Comparison of ENCODE assay signal across 1 cellular context in genomic region chr18:32093106-32093511, GRCh38.
TF ChIP-seq lines count a peak whose summit lies in the region.

No MANE protein-coding gene starts in this region.

TF ChIP-seq in HepG2, 621 proteins besides CTCF, POLR2A, EP300 and RAD21 (continued from another document):
- TF ChIP-seq ARNTL (CRISPR knock-in tag; IDR thresholded peaks at IDR 0.05) (0 out of 2 replicates have a peak, but pooled peaks have one; percentile 2), RELA (CRISPR knock-in tag; IDR thresholded peaks at IDR 0.05) (no peak), RFX5 (IDR thresholded peaks at IDR 0.05; ENCODE audit: low read depth, low read length) (no peak), PHF8 (CRISPR knock-in tag; IDR thresholded peaks at IDR 0.05) (peak; percentile 6; the same call in 1 of the 2 replicates), ZNF746 (CRISPR knock-in tag; IDR thresholded peaks at IDR 0.05) (no peak), ATAD3A (CRISPR knock-in tag; IDR thresholded peaks at IDR 0.05) (no peak), SMYD3 (CRISPR knock-in tag; IDR thresholded peaks at IDR 0.05) (no peak), ZNF75D (CRISPR knock-in tag; IDR thresholded peaks at IDR 0.05; ENCODE audit: borderline replicate concordance) (0 out of 2 replicates have a peak, but pooled peaks have one; percentile 20), HOXA9 (CRISPR knock-in tag; IDR thresholded peaks at IDR 0.05; ENCODE audit: borderline replicate concordance) (0 out of 2 replicates have a peak, but pooled peaks have one; percentile 39), HNRNPK (IDR thresholded peaks at IDR 0.05; ENCODE audit: low read depth, low read length, poor library complexity, severe bottlenecking) (no peak), ZNF556 (CRISPR knock-in tag; IDR thresholded peaks at IDR 0.05; ENCODE audit: borderline replicate concordance) (no peak), SAFB2 (CRISPR knock-in tag; IDR thresholded peaks at IDR 0.05; ENCODE audit: borderline replicate concordance, low read depth) (no peak), PAF1 (CRISPR knock-in tag; IDR thresholded peaks at IDR 0.05) (no peak), ZNF253 (CRISPR knock-in tag; IDR thresholded peaks at IDR 0.05; ENCODE audit: borderline replicate concordance) (no peak), ZNF12 (CRISPR knock-in tag; IDR thresholded peaks at IDR 0.05) (no peak), RBFOX2 (IDR thresholded peaks at IDR 0.05; ENCODE audit: low read depth, low read length) (peak; percentile 9; the same call in 1 of the 2 replicates), LBX2 (CRISPR knock-in tag; IDR thresholded peaks at IDR 0.05; ENCODE audit: borderline replicate concordance) (0 out of 2 replicates have a peak, but pooled peaks have one; percentile 8), SALL2 (CRISPR knock-in tag; IDR thresholded peaks at IDR 0.05) (no peak), TEAD3 (CRISPR knock-in tag; optimal IDR thresholded peaks at IDR 0.05; ENCODE audit: borderline replicate concordance) (no peak), ZNF891 (CRISPR knock-in tag; IDR thresholded peaks at IDR 0.05) (0 out of 2 replicates have a peak, but pooled peaks have one; percentile 17), SP2 (CRISPR knock-in tag; IDR thresholded peaks at IDR 0.05) (no peak), ZNF446 (CRISPR knock-in tag; IDR thresholded peaks at IDR 0.05) (peak; percentile 8; the same call in 1 of the 2 replicates), ZSCAN5A (CRISPR knock-in tag; IDR thresholded peaks at IDR 0.05; ENCODE audit: borderline replicate concordance) (peak; percentile 9; the same call in 1 of the 2 replicates)
- TF ChIP-seq, protein P1, sequence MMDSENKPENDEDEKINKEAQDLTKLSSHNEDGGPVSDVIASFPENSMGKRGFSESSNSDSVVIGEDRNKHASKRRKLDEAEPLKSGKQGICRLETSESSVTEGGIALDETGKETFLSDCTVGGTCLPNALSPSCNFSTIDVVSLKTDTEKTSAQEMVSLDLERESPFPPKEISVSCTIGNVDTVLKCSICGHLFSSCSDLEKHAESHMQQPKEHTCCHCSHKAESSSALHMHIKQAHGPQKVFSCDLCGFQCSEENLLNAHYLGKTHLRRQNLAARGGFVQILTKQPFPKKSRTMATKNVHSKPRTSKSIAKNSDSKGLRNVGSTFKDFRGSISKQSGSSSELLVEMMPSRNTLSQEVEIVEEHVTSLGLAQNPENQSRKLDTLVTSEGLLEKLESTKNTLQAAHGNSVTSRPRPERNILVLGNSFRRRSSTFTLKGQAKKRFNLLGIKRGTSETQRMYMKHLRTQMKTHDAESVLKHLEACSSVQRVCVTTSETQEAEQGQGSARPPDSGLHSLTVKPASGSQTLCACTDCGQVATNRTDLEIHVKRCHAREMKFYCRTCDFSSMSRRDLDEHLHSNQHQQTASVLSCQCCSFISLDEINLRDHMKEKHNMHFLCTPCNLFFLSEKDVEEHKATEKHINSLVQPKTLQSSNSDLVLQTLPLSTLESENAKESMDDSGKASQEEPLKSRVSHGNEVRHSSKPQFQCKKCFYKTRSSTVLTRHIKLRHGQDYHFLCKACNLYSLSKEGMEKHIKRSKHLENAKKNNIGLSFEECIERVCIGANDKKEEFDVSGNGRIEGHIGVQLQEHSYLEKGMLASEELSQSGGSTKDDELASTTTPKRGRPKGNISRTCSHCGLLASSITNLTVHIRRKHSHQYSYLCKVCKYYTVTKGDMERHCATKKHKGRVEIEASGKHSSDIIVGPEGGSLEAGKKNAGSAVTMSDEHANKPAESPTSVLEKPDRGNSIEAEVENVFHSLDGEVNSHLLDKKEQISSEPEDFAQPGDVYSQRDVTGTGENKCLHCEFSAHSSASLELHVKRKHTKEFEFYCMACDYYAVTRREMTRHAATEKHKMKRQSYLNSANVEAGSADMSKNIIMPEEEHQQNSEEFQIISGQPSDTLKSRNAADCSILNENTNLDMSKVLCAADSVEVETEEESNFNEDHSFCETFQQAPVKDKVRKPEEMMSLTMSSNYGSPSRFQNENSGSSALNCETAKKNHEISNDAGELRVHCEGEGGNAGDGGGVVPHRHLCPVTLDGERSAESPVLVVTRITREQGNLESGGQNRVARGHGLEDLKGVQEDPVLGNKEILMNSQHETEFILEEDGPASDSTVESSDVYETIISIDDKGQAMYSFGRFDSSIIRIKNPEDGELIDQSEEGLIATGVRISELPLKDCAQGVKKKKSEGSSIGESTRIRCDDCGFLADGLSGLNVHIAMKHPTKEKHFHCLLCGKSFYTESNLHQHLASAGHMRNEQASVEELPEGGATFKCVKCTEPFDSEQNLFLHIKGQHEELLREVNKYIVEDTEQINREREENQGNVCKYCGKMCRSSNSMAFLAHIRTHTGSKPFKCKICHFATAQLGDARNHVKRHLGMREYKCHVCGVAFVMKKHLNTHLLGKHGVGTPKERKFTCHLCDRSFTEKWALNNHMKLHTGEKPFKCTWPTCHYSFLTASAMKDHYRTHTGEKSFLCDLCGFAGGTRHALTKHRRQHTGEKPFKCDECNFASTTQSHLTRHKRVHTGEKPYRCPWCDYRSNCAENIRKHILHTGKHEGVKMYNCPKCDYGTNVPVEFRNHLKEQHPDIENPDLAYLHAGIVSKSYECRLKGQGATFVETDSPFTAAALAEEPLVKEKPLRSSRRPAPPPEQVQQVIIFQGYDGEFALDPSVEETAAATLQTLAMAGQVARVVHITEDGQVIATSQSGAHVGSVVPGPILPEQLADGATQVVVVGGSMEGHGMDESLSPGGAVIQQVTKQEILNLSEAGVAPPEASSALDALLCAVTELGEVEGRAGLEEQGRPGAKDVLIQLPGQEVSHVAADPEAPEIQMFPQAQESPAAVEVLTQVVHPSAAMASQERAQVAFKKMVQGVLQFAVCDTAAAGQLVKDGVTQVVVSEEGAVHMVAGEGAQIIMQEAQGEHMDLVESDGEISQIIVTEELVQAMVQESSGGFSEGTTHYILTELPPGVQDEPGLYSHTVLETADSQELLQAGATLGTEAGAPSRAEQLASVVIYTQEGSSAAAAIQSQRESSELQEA (CRISPR knock-in tag; IDR thresholded peaks at IDR 0.05; ENCODE audit: not compliant biosample characterization), result no peak
- TF ChIP-seq, protein P2, sequence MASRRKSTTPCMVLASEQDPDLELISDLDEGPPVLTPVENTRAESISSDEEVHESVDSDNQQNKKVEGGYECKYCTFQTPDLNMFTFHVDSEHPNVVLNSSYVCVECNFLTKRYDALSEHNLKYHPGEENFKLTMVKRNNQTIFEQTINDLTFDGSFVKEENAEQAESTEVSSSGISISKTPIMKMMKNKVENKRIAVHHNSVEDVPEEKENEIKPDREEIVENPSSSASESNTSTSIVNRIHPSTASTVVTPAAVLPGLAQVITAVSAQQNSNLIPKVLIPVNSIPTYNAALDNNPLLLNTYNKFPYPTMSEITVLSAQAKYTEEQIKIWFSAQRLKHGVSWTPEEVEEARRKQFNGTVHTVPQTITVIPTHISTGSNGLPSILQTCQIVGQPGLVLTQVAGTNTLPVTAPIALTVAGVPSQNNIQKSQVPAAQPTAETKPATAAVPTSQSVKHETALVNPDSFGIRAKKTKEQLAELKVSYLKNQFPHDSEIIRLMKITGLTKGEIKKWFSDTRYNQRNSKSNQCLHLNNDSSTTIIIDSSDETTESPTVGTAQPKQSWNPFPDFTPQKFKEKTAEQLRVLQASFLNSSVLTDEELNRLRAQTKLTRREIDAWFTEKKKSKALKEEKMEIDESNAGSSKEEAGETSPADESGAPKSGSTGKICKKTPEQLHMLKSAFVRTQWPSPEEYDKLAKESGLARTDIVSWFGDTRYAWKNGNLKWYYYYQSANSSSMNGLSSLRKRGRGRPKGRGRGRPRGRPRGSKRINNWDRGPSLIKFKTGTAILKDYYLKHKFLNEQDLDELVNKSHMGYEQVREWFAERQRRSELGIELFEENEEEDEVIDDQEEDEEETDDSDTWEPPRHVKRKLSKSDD (CRISPR knock-in tag; IDR thresholded peaks at IDR 0.05; ENCODE audit: low read depth), result 0 out of 2 replicates have a peak, but pooled peaks have one; percentile 12
- TF ChIP-seq, protein P3, sequence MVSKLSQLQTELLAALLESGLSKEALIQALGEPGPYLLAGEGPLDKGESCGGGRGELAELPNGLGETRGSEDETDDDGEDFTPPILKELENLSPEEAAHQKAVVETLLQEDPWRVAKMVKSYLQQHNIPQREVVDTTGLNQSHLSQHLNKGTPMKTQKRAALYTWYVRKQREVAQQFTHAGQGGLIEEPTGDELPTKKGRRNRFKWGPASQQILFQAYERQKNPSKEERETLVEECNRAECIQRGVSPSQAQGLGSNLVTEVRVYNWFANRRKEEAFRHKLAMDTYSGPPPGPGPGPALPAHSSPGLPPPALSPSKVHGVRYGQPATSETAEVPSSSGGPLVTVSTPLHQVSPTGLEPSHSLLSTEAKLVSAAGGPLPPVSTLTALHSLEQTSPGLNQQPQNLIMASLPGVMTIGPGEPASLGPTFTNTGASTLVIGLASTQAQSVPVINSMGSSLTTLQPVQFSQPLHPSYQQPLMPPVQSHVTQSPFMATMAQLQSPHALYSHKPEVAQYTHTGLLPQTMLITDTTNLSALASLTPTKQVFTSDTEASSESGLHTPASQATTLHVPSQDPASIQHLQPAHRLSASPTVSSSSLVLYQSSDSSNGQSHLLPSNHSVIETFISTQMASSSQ (IDR thresholded peaks at IDR 0.05; ENCODE audit: low read depth), result no peak
- TF ChIP-seq, protein P3 (CRISPR knock-in tag; IDR thresholded peaks at IDR 0.05; ENCODE audit: borderline replicate concordance), result no peak
- TF ChIP-seq, protein P4, sequence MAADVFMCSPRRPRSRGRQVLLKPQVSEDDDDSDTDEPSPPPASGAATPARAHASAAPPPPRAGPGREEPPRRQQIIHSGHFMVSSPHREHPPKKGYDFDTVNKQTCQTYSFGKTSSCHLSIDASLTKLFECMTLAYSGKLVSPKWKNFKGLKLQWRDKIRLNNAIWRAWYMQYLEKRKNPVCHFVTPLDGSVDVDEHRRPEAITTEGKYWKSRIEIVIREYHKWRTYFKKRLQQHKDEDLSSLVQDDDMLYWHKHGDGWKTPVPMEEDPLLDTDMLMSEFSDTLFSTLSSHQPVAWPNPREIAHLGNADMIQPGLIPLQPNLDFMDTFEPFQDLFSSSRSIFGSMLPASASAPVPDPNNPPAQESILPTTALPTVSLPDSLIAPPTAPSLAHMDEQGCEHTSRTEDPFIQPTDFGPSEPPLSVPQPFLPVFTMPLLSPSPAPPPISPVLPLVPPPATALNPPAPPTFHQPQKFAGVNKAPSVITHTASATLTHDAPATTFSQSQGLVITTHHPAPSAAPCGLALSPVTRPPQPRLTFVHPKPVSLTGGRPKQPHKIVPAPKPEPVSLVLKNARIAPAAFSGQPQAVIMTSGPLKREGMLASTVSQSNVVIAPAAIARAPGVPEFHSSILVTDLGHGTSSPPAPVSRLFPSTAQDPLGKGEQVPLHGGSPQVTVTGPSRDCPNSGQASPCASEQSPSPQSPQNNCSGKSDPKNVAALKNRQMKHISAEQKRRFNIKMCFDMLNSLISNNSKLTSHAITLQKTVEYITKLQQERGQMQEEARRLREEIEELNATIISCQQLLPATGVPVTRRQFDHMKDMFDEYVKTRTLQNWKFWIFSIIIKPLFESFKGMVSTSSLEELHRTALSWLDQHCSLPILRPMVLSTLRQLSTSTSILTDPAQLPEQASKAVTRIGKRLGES (CRISPR knock-in tag; IDR thresholded peaks at IDR 0.05; ENCODE audit: borderline replicate concordance), result 0 out of 2 replicates have a peak, but pooled peaks have one; percentile 13
